8 cellular contexts compared by ENCODE assay signal in genomic region chr14:101595887-101596721, GRCh38. TPM values are rescaled to one million over a fixed set of nuclear protein-coding genes. Genes with fewer than 3 reads are reported as not detected.
DNase-seq lines count a peak whose midpoint lies in the region; ATAC-seq and TF ChIP-seq lines count a peak whose summit lies in the region.

No MANE protein-coding gene starts in this region.

- peak overlapping the region in 2 of 4 donors; percentile 74 to 81 for H3K4me3 Mint-ChIP-seq in IgD-negative memory B cell
- H3K4me3 Mint-ChIP-seq in activated T-cell treated with anti-CD3 and anti-CD28 coated beads, Interleukin-2, amount 50 U/mL, for 4 hours, result peak overlapping the region; percentile 13

- no peaks in the 10 kb centered on the region for H4K20me1 ChIP-seq in MM.1S (ENCODE audit: insufficient read depth, low read length)

- no peaks in the 10 kb centered on the region for H3K9me3 ChIP-seq in MM.1S (replicated peaks; ENCODE audit: insufficient read depth, low read length)

- no peak overlapping the region for H3K4me3 ChIP-seq in MM.1S (ENCODE audit: low read length)

- no peak overlapping the region for H2AFZ ChIP-seq in MM.1S (ENCODE audit: low read length)

- H3K4me1 Mint-ChIP-seq in IgD-negative memory B cell, result peaks cover 4 to 19% (median 10%) of the 10 kb centered on the region in 3 donors
- peaks cover 47% of the 10 kb centered on the region for H3K4me1 Mint-ChIP-seq in activated T-cell treated with anti-CD3 and anti-CD28 coated beads, Interleukin-2, amount 50 U/mL, for 4 hours (ENCODE audit: low read depth)

- no peaks in the 10 kb centered on the region for H3K79me2 ChIP-seq in MM.1S (ENCODE audit: low read length)

- no peak overlapping the region for H3K4me2 ChIP-seq in MM.1S (ENCODE audit: low read depth, low read length)

- no peaks in the 10 kb centered on the region; the same call in 1 of the 2 replicates for H3K27me3 ChIP-seq in MM.1S (replicated peaks; ENCODE audit: insufficient read depth, low read length)

- peaks cover 3% of the 10 kb centered on the region for H3K36me3 Mint-ChIP-seq in IgD-negative memory B cell
- no peaks in the 10 kb centered on the region for H3K36me3 Mint-ChIP-seq in activated T-cell treated with anti-CD3 and anti-CD28 coated beads, Interleukin-2, amount 50 U/mL, for 4 hours (ENCODE audit: insufficient read depth)

- peaks cover 4 to 6% (median 4%) of the 10 kb centered on the region in 3 donors for H3K9me3 Mint-ChIP-seq in IgD-negative memory B cell
- H3K9me3 Mint-ChIP-seq in activated T-cell treated with anti-CD3 and anti-CD28 coated beads, Interleukin-2, amount 50 U/mL, for 4 hours, result no peaks in the 10 kb centered on the region

- H3K4me1 ChIP-seq in MM.1S (ENCODE audit: low read length), result no peaks in the 10 kb centered on the region

- peak overlapping the region; percentile 14 to 82 (median 53) for H3K27ac Mint-ChIP-seq in IgD-negative memory B cell

- peak; percentile 0 for DNase-seq in A172 (ENCODE audit: low spot score)
- DNase-seq in activated T-cell treated with anti-CD3 and anti-CD28 coated beads, Interleukin-2, amount 50 U/mL, for 4 hours, result no peak
- DNase-seq in mesenteric fat pad (ENCODE audit: low spot score), result peak; percentile 76
- DNase-seq in DMS79 treated with DMSO at 0.1 percent for 48 hours (lab: John Stamatoyannopoulos, UW), result no peak
- no peak for DNase-seq in MM.1S
- no peak for DNase-seq in DMS53 (lab: John Stamatoyannopoulos, UW)

- no peaks in the 10 kb centered on the region for H3K9me2 ChIP-seq in MM.1S (replicated peaks; ENCODE audit: insufficient read depth, low read length)

- H3K27me3 Mint-ChIP-seq in IgD-negative memory B cell, result no peaks in the 10 kb centered on the region
- no peaks in the 10 kb centered on the region for H3K27me3 Mint-ChIP-seq in activated T-cell treated with anti-CD3 and anti-CD28 coated beads, Interleukin-2, amount 50 U/mL, for 4 hours (ENCODE audit: low read depth)

- no peaks in the 10 kb centered on the region for H3K36me3 ChIP-seq in MM.1S (replicated peaks; ENCODE audit: insufficient read depth, low read length)

- TF ChIP-seq CTCF in MM.1S (IDR thresholded peaks at IDR 0.05; ENCODE audit: low read length), result no peak

- peak; percentile 62 to 71 for ATAC-seq in activated T-cell treated with anti-CD3 and anti-CD28 coated beads, Interleukin-2, amount 50 U/mL, for 4 hours
- no peak for ATAC-seq in GM18873 (IDR thresholded peaks at IDR 0.05; ENCODE audit: low FRiP score, unreplicated experiment)

- no peaks in the 10 kb centered on the region for H3F3A ChIP-seq in MM.1S (ENCODE audit: insufficient read depth, low read length)

- no peak overlapping the region for H3K27ac ChIP-seq in MM.1S (ENCODE audit: low read length)

- H3K9ac ChIP-seq in MM.1S (ENCODE audit: low read length), result no peak overlapping the region

RNA-seq across cellular contexts. Expression of gene DIO3, which starts 34.8 kb away (rescaled TPM):
- total RNA-seq in A172 (2014; rRNA removed; shearing (Covaris generic)), result not detected in 2 replicates
- not detected for polyA plus RNA-seq in IgD-negative memory B cell
- not detected for total RNA-seq in activated T-cell treated with anti-CD3 and anti-CD28 coated beads, Interleukin-2, amount 50 U/mL, for 4 hours
- 6.4 TPM for total RNA-seq in mesenteric fat pad

Comparison
In these comparisons a context has a peak if more than half of its experiments do, and no peak if none do; other contexts are left out.
1. DNase-seq: peak in A172 (single experiment) and mesenteric fat pad (single experiment); none in activated T-cell treated with anti-CD3 and anti-CD28 coated beads, Interleukin-2, amount 50 U/mL, for 4 hours (single experiment), DMS79 treated with DMSO at 0.1 percent for 48 hours (single experiment), MM.1S (single experiment) and DMS53 (single experiment).